In the genomic region with DNA sequence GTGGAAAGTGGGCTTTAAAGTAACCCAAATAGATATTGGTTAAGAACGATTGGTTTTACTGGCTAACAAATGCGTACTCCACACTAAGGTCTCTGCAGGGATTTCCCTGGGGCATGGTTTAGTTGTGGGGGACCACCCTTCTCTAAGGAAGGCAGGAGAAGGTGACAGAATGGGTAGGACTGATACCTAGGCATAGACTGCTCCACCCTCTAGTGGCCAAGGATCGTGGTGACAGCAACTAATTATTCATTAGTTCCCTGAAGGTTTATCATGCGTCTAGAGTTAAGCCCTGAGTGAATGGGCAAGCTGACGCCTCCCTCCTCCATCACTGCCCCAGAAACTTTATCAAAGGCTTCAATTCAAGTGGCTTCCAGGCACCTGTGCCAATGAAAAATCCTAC, we compare ENCODE assay signal across 10 cellular contexts. TPM values are rescaled to one million over a fixed set of nuclear protein-coding genes. Genes with fewer than 3 reads are reported as not detected.
DNase-seq lines count a peak whose midpoint lies in the region; ATAC-seq, FAIRE-seq and TF ChIP-seq lines count a peak whose summit lies in the region.
"Had no signal": no experiment of that assay in that cellular context is flagged by ENCODE, and none has a peak within 500 bp of the region (broad histone marks: within the 10 kb centered on the region; RNA-seq: fewer than 3 reads in every experiment).

No MANE protein-coding gene starts in this region.

- in situ Hi-C loops in K562 (cut with MboI) = no loop called here

- FAIRE-seq in K562 (lab: Jason Lieb, UNC) = no peak
- FAIRE-seq: G401.6 had no signal

- CTCF ChIA-PET in activated CD4-positive, alpha-beta T cell treated with anti-CD3 and anti-CD28 coated beads for 36 hours (lab: Charles Lee) = interaction anchor here (1.0 to 14.8 kb wide), 8 partner anchors 13 to 644 kb away, joined by 3 to 349 read pairs (median 4); a partner anchor contains a TSS
- CTCF ChIA-PET in K562 (lab: Yijun Ruan, JAX; ENCODE audit: low intra/inter-chr PET ratio) = no interaction called here

- peak; percentile 39 for DNase-seq in activated CD4-positive, alpha-beta T cell treated with anti-CD3 and anti-CD28 coated beads for 36 hours
- DNase-seq in activated CD4-positive, alpha-beta T cell treated with anti-CD3 and anti-CD28 coated beads for 48 hours = no peak
- peak; percentile 10 for DNase-seq in NCI-H1105 treated with DMSO at 0.1 percent for 48 hours (lab: John Stamatoyannopoulos, UW)
- DNase-seq in K562 (ENCODE audit: extremely low read depth in 1 of 4, low spot score in 3 of 4) = peak; percentile 15 to 33 (median 22)
- DNase-seq in neural progenitor cell (ENCODE audit: low spot score) = peak; percentile 83
- DNase-seq in occipital lobe (lab: John Stamatoyannopoulos, UW) = no peak
- no peak for DNase-seq in T-helper 9 cell

- TF ChIP-seq CTCF in K562 (IDR thresholded peaks at IDR 0.05 in 2 of 3, conservative IDR thresholded peaks at IDR 0.05 in 1 of 3; ENCODE audit: insufficient read depth in 2 of 3, low read depth in 1 of 3, low read length in 3 of 3) (peak; percentile 33 to 58 (median 47); a peak in 5 of 6 replicates), neural progenitor cell (IDR thresholded peaks at IDR 0.05) (peak; percentile 77)

- H3K36me3 Mint-ChIP-seq in activated CD4-positive, alpha-beta T cell treated with anti-CD3 and anti-CD28 coated beads for 36 hours (ENCODE audit: low read depth) = peaks cover 9% of the 10 kb centered on the region
- H3K36me3 Mint-ChIP-seq in neural progenitor cell = no peaks in the 10 kb centered on the region

- peak; percentile 25 for ATAC-seq in activated CD4-positive, alpha-beta T cell treated with anti-CD3 and anti-CD28 coated beads for 36 hours
- ATAC-seq in K562 = peak; percentile 81
- no peak for ATAC-seq in GM19035 (IDR thresholded peaks at IDR 0.05; ENCODE audit: unreplicated experiment)

- TF ChIP-seq RAD21 in K562 (CRISPR knock-in tag; conservative IDR thresholded peaks at IDR 0.05 in 1 of 2, IDR thresholded peaks at IDR 0.05 in 1 of 2) = peak in 1 of 2 experiments; percentile 24; a peak in 2 of 4 replicates

- H3K9ac ChIP-seq in K562 (ENCODE audit: insufficient read depth in 1 of 2, low read depth in 2 of 2, low read length in 2 of 2) (no peak overlapping the region), neural progenitor cell (no peak overlapping the region)

- POLR2A ChIA-PET in activated CD4-positive, alpha-beta T cell treated with anti-CD3 and anti-CD28 coated beads for 36 hours (lab: Charles Lee) = no interaction called here
- POLR2A ChIA-PET in K562 (lab: Yijun Ruan, JAX) = interaction anchor here (0.6 kb wide), 1 partner anchor 73 kb away, joined by 3 read pairs; no protein-coding TSS in a partner anchor

- H3K9me3 Mint-ChIP-seq in activated CD4-positive, alpha-beta T cell treated with anti-CD3 and anti-CD28 coated beads for 36 hours (ENCODE audit: low read depth) = no peaks in the 10 kb centered on the region
- no peaks in the 10 kb centered on the region for H3K9me3 Mint-ChIP-seq in neural progenitor cell

- H3K4me1 ChIP-seq in K562 (replicated peaks in 1 of 2; ENCODE audit: control insufficient read depth in 2 of 2, insufficient read depth in 2 of 2, low read length in 2 of 2) (0 out of 5 replicates have a peak, but pooled peaks cover 0 to 2% of the 10 kb centered on the region in 2 experiments), neural progenitor cell (peaks cover 5% of the 10 kb centered on the region)

- no peaks in the 10 kb centered on the region for H3K9me3 ChIP-seq in K562 (replicated peaks; ENCODE audit: control insufficient read depth, insufficient read depth, low read depth, low read length)
- no peaks in the 10 kb centered on the region for H3K9me3 ChIP-seq in neural progenitor cell (ENCODE audit: low read depth)

- peaks cover 14% of the 10 kb centered on the region for H3K27me3 Mint-ChIP-seq in activated CD4-positive, alpha-beta T cell treated with anti-CD3 and anti-CD28 coated beads for 36 hours
- H3K27me3 Mint-ChIP-seq in neural progenitor cell (ENCODE audit: insufficient read depth, low read depth) = peaks cover 27% of the 10 kb centered on the region

- intact Hi-C loops in activated CD4-positive, alpha-beta T cell treated with anti-CD3 and anti-CD28 coated beads for 36 hours (cut with DNase I, micrococcal nuclease) = no loop called here
- intact Hi-C loops in K562 (cut with micrococcal nuclease) = loop anchor here (5.0 kb wide), 1 partner anchor 66 kb away; no protein-coding TSS in a partner anchor

- H3K27me3 ChIP-seq in K562 (ENCODE audit: control insufficient read depth in 2 of 2, insufficient read depth in 2 of 2, low read length in 2 of 2) (peaks cover 0 to 10% of the 10 kb centered on the region in 2 experiments; a peak in 1 of 5 replicates), neural progenitor cell (peaks cover 32% of the 10 kb centered on the region)

- H3K9me1 ChIP-seq in K562 (ENCODE audit: control insufficient read depth, insufficient read depth, low read length) = no peaks in the 10 kb centered on the region

- no peaks in the 10 kb centered on the region for H4K20me1 ChIP-seq in K562 (replicated peaks; ENCODE audit: control insufficient read depth, insufficient read depth, low read length)
- no peaks in the 10 kb centered on the region for H4K20me1 ChIP-seq in neural progenitor cell (ENCODE audit: low read depth)

- TF ChIP-seq POLR2A in K562 (conservative IDR thresholded peaks at IDR 0.05) = no peak

- H3K27ac ChIP-seq in K562 (ENCODE audit: extremely low read depth, low read depth, low read length) (no peak overlapping the region), neural progenitor cell (no peak overlapping the region)

- H2AFZ ChIP-seq in K562 (ENCODE audit: low read depth, low read length) = no peak overlapping the region
- H2AFZ ChIP-seq in neural progenitor cell (replicated peaks) = no peak overlapping the region

- H3K4me3 Mint-ChIP-seq in activated CD4-positive, alpha-beta T cell treated with anti-CD3 and anti-CD28 coated beads for 36 hours = no peak overlapping the region
- H3K4me3 Mint-ChIP-seq in neural progenitor cell = no peak overlapping the region

- H3K4me3 ChIP-seq in K562 (no peak overlapping the region), neural progenitor cell (no peak overlapping the region)

- no peak overlapping the region for H3K27ac Mint-ChIP-seq in activated CD4-positive, alpha-beta T cell treated with anti-CD3 and anti-CD28 coated beads for 36 hours
- no peak overlapping the region for H3K27ac Mint-ChIP-seq in neural progenitor cell

- H3K36me3 ChIP-seq in K562 (ENCODE audit: control insufficient read depth, insufficient read depth, low read length) (no peaks in the 10 kb centered on the region), neural progenitor cell (no peaks in the 10 kb centered on the region)

- BruUV-seq in K562 (replicated peaks; lab: Mats Ljungman, UMichigan) = no TSS peak

- 0% methylated on average over 5 of the region's 5 CpGs for WGBS in K562 (ENCODE audit: insufficient coverage, low coverage, missing lambda C conversion rate)

- TF ChIP-seq EP300 in K562 (IDR thresholded peaks at IDR 0.05; ENCODE audit: low read length) = no peak

- no peak overlapping the region for H3K4me2 ChIP-seq in K562 (ENCODE audit: insufficient read depth, low read length)
- H3K4me2 ChIP-seq in neural progenitor cell = no peak overlapping the region

- H3K79me2 ChIP-seq in K562 (ENCODE audit: control insufficient read depth, insufficient read depth, low read length) = no peaks in the 10 kb centered on the region
- no peaks in the 10 kb centered on the region for H3K79me2 ChIP-seq in neural progenitor cell (ENCODE audit: low read depth)

- H3K4me1 Mint-ChIP-seq in activated CD4-positive, alpha-beta T cell treated with anti-CD3 and anti-CD28 coated beads for 36 hours = peaks cover 14% of the 10 kb centered on the region
- peaks cover 40% of the 10 kb centered on the region for H3K4me1 Mint-ChIP-seq in neural progenitor cell

- peaks cover 12% of the 10 kb centered on the region for H3F3A ChIP-seq in neural progenitor cell (ENCODE audit: low read depth)

RNA-seq across cellular contexts. Expression of a gene that starts 9.1 kb away (rescaled TPM):
- total RNA-seq in activated CD4-positive, alpha-beta T cell treated with anti-CD3 and anti-CD28 coated beads for 36 hours = not detected
- not detected in 2 replicates for total RNA-seq in K562 (2011; cell fraction: chromatin; rRNA removed; ENCODE audit: low replicate concordance)
- total RNA-seq in K562 (2011; cell fraction: nucleolus; rRNA removed) = not detected in 2 replicates
- total RNA-seq in K562 (2011; cell fraction: nucleoplasm; rRNA removed) = not detected in 2 replicates
- total RNA-seq in K562 (2014; rRNA removed) (not detected in 2 replicates), K562 (2014; rRNA removed; fragmentation: Illumina TruSeq; extraction: Trizol) (not detected in 2 replicates), K562 (2015; rRNA removed; fragmentation: Illumina TruSeq; extraction: Trizol) (not detected in 2 replicates), K562 (2021) (not detected in 2 replicates), neural progenitor cell (ENCODE audit: low replicate concordance) (not detected in 2 replicates), occipital lobe (3.0 TPM)
- polyA plus RNA-seq in K562 (2011; rRNA removed) (not detected in 2 replicates), K562 (2014; fragmentation: Illumina TruSeq; extraction: Trizol) (not detected in 2 replicates), K562 (2014; fragmentation: Nextera tagmentation; extraction: Ambion mirVana) (not detected), K562 (2014; rRNA removed) (not detected in 2 replicates)
- polyA plus RNA-seq in K562 (2011; cell fraction: cytosol; rRNA removed) = not detected in 2 replicates
- not detected in 2 replicates for polyA plus RNA-seq in K562 (2011; cell fraction: nucleus; rRNA removed)
- not detected in 2 replicates for polyA plus RNA-seq in K562 (2012)
- not detected in 2 replicates for polyA minus RNA-seq in K562 (2011; rRNA and poly(A)+ RNA removed)
- not detected in 2 replicates for polyA minus RNA-seq in K562 (2011; cell fraction: cytosol; rRNA and poly(A)+ RNA removed)
- not detected in 2 replicates for polyA minus RNA-seq in K562 (2011; cell fraction: nucleus; rRNA and poly(A)+ RNA removed)
- total RNA-seq: skeletal muscle tissue had no signal

RNA-seq across cellular contexts. Expression of a gene that starts 40.1 kb away (rescaled TPM):
- total RNA-seq in activated CD4-positive, alpha-beta T cell treated with anti-CD3 and anti-CD28 coated beads for 36 hours = 10 to 100 TPM; 24.8 to 25.5 TPM
- not detected in 2 replicates for total RNA-seq in K562 (2011; cell fraction: chromatin; rRNA removed; ENCODE audit: low replicate concordance)
- total RNA-seq in K562 (2011; cell fraction: nucleolus; rRNA removed) = not detected in 2 replicates
- not detected in 2 replicates for total RNA-seq in K562 (2011; cell fraction: nucleoplasm; rRNA removed)
- total RNA-seq in K562 (2014; rRNA removed) (not detected in 2 replicates), K562 (2014; rRNA removed; fragmentation: Illumina TruSeq; extraction: Trizol) (not detected in 2 replicates), K562 (2015; rRNA removed; fragmentation: Illumina TruSeq; extraction: Trizol) (not detected in 2 replicates), K562 (2021) (not detected in 2 replicates), neural progenitor cell (ENCODE audit: low replicate concordance) (0.62 TPM in 1 of 2 replicates, not detected in the other), occipital lobe (not detected)
- polyA plus RNA-seq in K562 (2011; rRNA removed) (not detected in 2 replicates), K562 (2014; fragmentation: Illumina TruSeq; extraction: Trizol) (not detected in 2 replicates), K562 (2014; fragmentation: Nextera tagmentation; extraction: Ambion mirVana) (not detected), K562 (2014; rRNA removed) (not detected in 2 replicates)
- not detected in 2 replicates for polyA plus RNA-seq in K562 (2011; cell fraction: cytosol; rRNA removed)
- not detected in 2 replicates for polyA plus RNA-seq in K562 (2011; cell fraction: nucleus; rRNA removed)
- 0.12 TPM in 1 of 2 replicates, not detected in the other for polyA plus RNA-seq in K562 (2012)
- polyA minus RNA-seq in K562 (2011; rRNA and poly(A)+ RNA removed) = not detected in 2 replicates
- polyA minus RNA-seq in K562 (2011; cell fraction: cytosol; rRNA and poly(A)+ RNA removed) = not detected in 2 replicates
- polyA minus RNA-seq in K562 (2011; cell fraction: nucleus; rRNA and poly(A)+ RNA removed) = not detected in 2 replicates

Comparison
In these comparisons a context has a peak if more than half of its experiments do, and no peak if none do; other contexts are left out.
1. DNase-seq: peak in activated CD4-positive, alpha-beta T cell treated with anti-CD3 and anti-CD28 coated beads for 36 hours (single experiment), NCI-H1105 treated with DMSO at 0.1 percent for 48 hours (single experiment), K562 (4 of 4) and neural progenitor cell (single experiment); none in activated CD4-positive, alpha-beta T cell treated with anti-CD3 and anti-CD28 coated beads for 48 hours (single experiment), occipital lobe (single experiment) and T-helper 9 cell (single experiment).
2. RNA of a gene that starts 40.1 kb away (total RNA-seq): 24.8 to 25.5 TPM in activated CD4-positive, alpha-beta T cell treated with anti-CD3 and anti-CD28 coated beads for 36 hours; not detected in K562, 0.62 TPM in neural progenitor cell and not detected in occipital lobe (single experiment); every median in the first group is over 10 times any median in the second.